ENCODE assay signal across 25 cellular contexts in the genomic region with DNA sequence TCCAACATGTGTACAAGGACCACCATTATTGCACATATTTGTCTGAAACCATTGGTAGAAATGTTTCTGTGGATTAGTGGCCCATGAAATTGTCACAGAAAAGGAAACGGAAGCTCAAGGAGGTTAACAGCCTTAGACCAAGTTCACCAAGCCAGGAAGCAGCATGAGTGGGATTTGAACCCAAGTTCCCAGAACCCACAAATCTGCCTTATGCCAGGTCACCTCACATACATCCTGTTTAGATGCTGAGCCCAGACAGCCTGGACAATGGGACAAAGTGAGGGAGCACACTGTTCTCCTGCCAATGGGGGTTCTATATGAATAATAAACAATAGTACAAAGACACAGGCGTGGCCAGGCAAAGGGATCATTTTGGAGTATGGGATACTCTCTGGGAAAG. TPM values are rescaled to one million over a fixed set of nuclear protein-coding genes. Genes with fewer than 3 reads are reported as not detected.
DNase-seq lines count a peak whose midpoint lies in the region; ATAC-seq, FAIRE-seq and TF ChIP-seq lines count a peak whose summit lies in the region.
"Had no signal": no experiment of that assay in that cellular context is flagged by ENCODE, and none has a peak within 500 bp of the region (broad histone marks: within the 10 kb centered on the region; RNA-seq: fewer than 3 reads in every experiment).

No MANE protein-coding gene starts in this region.

- H4K5ac ChIP-seq in mesendoderm (ENCODE audit: low read length), result peak overlapping the region; percentile 2

- no peak for TF ChIP-seq CTCF in CD8-positive, alpha-beta T cell (IDR thresholded peaks at IDR 0.05)
- no peak for TF ChIP-seq CTCF in D721Med (IDR thresholded peaks at IDR 0.05; ENCODE audit: insufficient read depth, missing control alignments)
- TF ChIP-seq CTCF in uterus (IDR thresholded peaks at IDR 0.05), result no peak
- no peak for TF ChIP-seq CTCF in mucosa of descending colon (IDR thresholded peaks at IDR 0.05)

- H3K27me3 Mint-ChIP-seq in CD8-positive, alpha-beta T cell (ENCODE audit: low read depth), result no peaks in the 10 kb centered on the region
- no peaks in the 10 kb centered on the region for H3K27me3 Mint-ChIP-seq in activated CD4-positive, alpha-beta memory T cell treated with anti-CD3 and anti-CD28 coated beads, Interleukin-2, amount 10 ng/mL, durations not matched to agents 7 days and 5 days

- peak overlapping the region; percentile 11 for H3K4ac ChIP-seq in mesendoderm (ENCODE audit: low read depth, low read length)

- H3K4me1 Mint-ChIP-seq in CD8-positive, alpha-beta T cell (ENCODE audit: low read depth), result peaks cover 47% of the 10 kb centered on the region
- peaks cover 37% of the 10 kb centered on the region for H3K4me1 Mint-ChIP-seq in activated CD4-positive, alpha-beta memory T cell treated with anti-CD3 and anti-CD28 coated beads, Interleukin-2, amount 10 ng/mL, durations not matched to agents 7 days and 5 days

- POLR2A ChIA-PET in CD8-positive, alpha-beta T cell (lab: Charles Lee), result interaction anchor here (0.9 kb wide), 1 partner anchor 249 kb away, joined by 3 read pairs; no protein-coding TSS in a partner anchor
- POLR2A ChIA-PET in activated CD4-positive, alpha-beta memory T cell treated with anti-CD3 and anti-CD28 coated beads, Interleukin-2, amount 10 ng/mL, durations not matched to agents 7 days and 5 days (lab: Charles Lee), result no interaction called here

- CTCF ChIA-PET in CD8-positive, alpha-beta T cell (lab: Charles Lee), result interaction anchor here (1.3 to 2.1 kb wide), 2 partner anchors 25 to 89 kb away, joined by 3 to 6 read pairs; no protein-coding TSS in a partner anchor
- CTCF ChIA-PET in activated CD4-positive, alpha-beta memory T cell treated with anti-CD3 and anti-CD28 coated beads, Interleukin-2, amount 10 ng/mL, durations not matched to agents 7 days and 5 days (lab: Charles Lee), result interaction anchor here (0.9 kb wide), 1 partner anchor 65 kb away, joined by 3 read pairs; no protein-coding TSS in a partner anchor

- intact Hi-C loops in CD8-positive, alpha-beta T cell (cut with DNase I, micrococcal nuclease), result no loop called here
- intact Hi-C loops in uterus (cut with DNase I; ENCODE audit: low total_unique reads) (no loop called here), mucosa of descending colon (cut with DNase I, micrococcal nuclease) (no loop called here)

- peak overlapping the region; percentile 54 to 85 (median 70); a peak in 21 of 22 replicates for H3K4me2 ChIP-seq in BLaER1 treated with 17β-estradiol and CSF1 and Interleukin-3, amounts not matched to agents 10 nM and 100 nM
- no peak overlapping the region for H3K4me2 ChIP-seq in mesendoderm (ENCODE audit: low read length)
- H3K4me2 ChIP-seq: A549, PC-9 had no signal

- WGBS in mesendoderm (ENCODE audit: extremely low coverage, insufficient coverage, low lambda C conversion rate), result no CpG with 5 or more reads among the region's 2 CpGs

- no peak overlapping the region for H2BK15ac ChIP-seq in mesendoderm (replicated peaks; ENCODE audit: low read depth)

- H2AK5ac ChIP-seq in mesendoderm (ENCODE audit: low read length), result peak overlapping the region; percentile 98

- H3K18ac ChIP-seq in mesendoderm (ENCODE audit: low read length), result no peak overlapping the region

- no peak overlapping the region for H3K4me3 ChIP-seq in BLaER1 treated with 17β-estradiol and CSF1 and Interleukin-3, amounts not matched to agents 10 nM and 100 nM
- H3K4me3 ChIP-seq in CD8-positive, alpha-beta T cell (ENCODE audit: low read depth, low read length), result no peak overlapping the region
- H3K4me3 ChIP-seq in mesendoderm (ENCODE audit: low read length) (no peak overlapping the region), uterus (no peak overlapping the region), mucosa of descending colon (no peak overlapping the region)
- H3K4me3 ChIP-seq: A549, GM23248, PC-9, SJCRH30 had no signal

- no peaks in the 10 kb centered on the region for H3K79me2 ChIP-seq in mesendoderm (ENCODE audit: control insufficient read depth, insufficient read depth, low read length)

- no peak overlapping the region for H3K9ac ChIP-seq in BLaER1 treated with 17β-estradiol and CSF1 and Interleukin-3, amounts not matched to agents 10 nM and 100 nM
- peak overlapping the region; percentile 20 for H3K9ac ChIP-seq in mesendoderm (ENCODE audit: low read length)
- H3K9ac ChIP-seq: GM23248 had no signal

- H2BK120ac ChIP-seq in mesendoderm (ENCODE audit: low read depth, low read length), result no peak overlapping the region

- no peaks in the 10 kb centered on the region for H3K36me3 Mint-ChIP-seq in CD8-positive, alpha-beta T cell
- H3K36me3 Mint-ChIP-seq in activated CD4-positive, alpha-beta memory T cell treated with anti-CD3 and anti-CD28 coated beads, Interleukin-2, amount 10 ng/mL, durations not matched to agents 7 days and 5 days (ENCODE audit: low read depth), result no peaks in the 10 kb centered on the region

- H3K27ac ChIP-seq in BLaER1 treated with 17β-estradiol and CSF1 and Interleukin-3, amounts not matched to agents 10 nM and 100 nM, result no peak overlapping the region
- H3K27ac ChIP-seq in CD8-positive, alpha-beta T cell (ENCODE audit: low read depth, low read length), result no peak overlapping the region
- peak overlapping the region; percentile 19 for H3K27ac ChIP-seq in mesendoderm (ENCODE audit: low read depth, low read length)
- H3K27ac ChIP-seq in uterus, result no peak overlapping the region
- H3K27ac ChIP-seq: A549, C4-2B, GM23248, PC-9, SJCRH30 had no signal

- H3K56ac ChIP-seq in mesendoderm (ENCODE audit: low read length), result peak overlapping the region; percentile 80

- peak overlapping the region; percentile 73 for H3K27ac Mint-ChIP-seq in CD8-positive, alpha-beta T cell
- peak overlapping the region; percentile 41 for H3K27ac Mint-ChIP-seq in activated CD4-positive, alpha-beta memory T cell treated with anti-CD3 and anti-CD28 coated beads, Interleukin-2, amount 10 ng/mL, durations not matched to agents 7 days and 5 days

- H2BK5ac ChIP-seq in mesendoderm (ENCODE audit: low read length), result peak overlapping the region; percentile 95

- no peaks in the 10 kb centered on the region for H3K27me3 ChIP-seq in BLaER1 treated with 17β-estradiol and CSF1 and Interleukin-3, amounts not matched to agents 10 nM and 100 nM
- no peaks in the 10 kb centered on the region for H3K27me3 ChIP-seq in CD8-positive, alpha-beta T cell (ENCODE audit: insufficient read depth, low read length)
- H3K27me3 ChIP-seq in mesendoderm (ENCODE audit: insufficient read depth, low read length, poor library complexity) (no peaks in the 10 kb centered on the region), uterus (no peaks in the 10 kb centered on the region)
- H3K27me3 ChIP-seq: SJCRH30 had no signal

- no peak for TF ChIP-seq POLR2A in uterus (IDR thresholded peaks at IDR 0.05)

- H3K9me3 ChIP-seq in BLaER1 treated with 17β-estradiol and CSF1 and Interleukin-3, amounts not matched to agents 10 nM and 100 nM (replicated peaks in 1 of 11), result no peaks in the 10 kb centered on the region
- H3K9me3 ChIP-seq in CD8-positive, alpha-beta T cell (ENCODE audit: low read length), result no peaks in the 10 kb centered on the region
- H3K9me3 ChIP-seq in uterus (no peaks in the 10 kb centered on the region), mucosa of descending colon (no peaks in the 10 kb centered on the region)
- H3K9me3 ChIP-seq: A549, SJCRH30 had no signal

- no peaks in the 10 kb centered on the region for H4K20me1 ChIP-seq in BLaER1 treated with 17β-estradiol and CSF1 and Interleukin-3, amounts not matched to agents 10 nM and 100 nM

- no peaks in the 10 kb centered on the region for H3K9me3 Mint-ChIP-seq in CD8-positive, alpha-beta T cell
- no peaks in the 10 kb centered on the region for H3K9me3 Mint-ChIP-seq in activated CD4-positive, alpha-beta memory T cell treated with anti-CD3 and anti-CD28 coated beads, Interleukin-2, amount 10 ng/mL, durations not matched to agents 7 days and 5 days

- no peak for FAIRE-seq in D721Med (lab: Jason Lieb, UNC)
- FAIRE-seq: A549, GM18507 had no signal

- H3K4me1 ChIP-seq in BLaER1 treated with 17β-estradiol and CSF1 and Interleukin-3, amounts not matched to agents 10 nM and 100 nM, result peaks cover 34 to 56% (median 49%) of the 10 kb centered on the region in 10 experiments
- peaks cover 34% of the 10 kb centered on the region for H3K4me1 ChIP-seq in CD8-positive, alpha-beta T cell (ENCODE audit: insufficient read depth, low read length)
- H3K4me1 ChIP-seq in mesendoderm (ENCODE audit: control insufficient read depth, low read depth, low read length), result peaks cover 19% of the 10 kb centered on the region
- H3K4me1 ChIP-seq in uterus, result peaks cover 0 to 16% of the 10 kb centered on the region in 2 donors
- H3K4me1 ChIP-seq in mucosa of descending colon (ENCODE audit: low read depth), result peaks cover 10% of the 10 kb centered on the region

- ATAC-seq in CD8-positive, alpha-beta T cell, result no peak
- no peak for ATAC-seq in mucosa of descending colon
- ATAC-seq: A549, Right ventricle myocardium inferior, SK-N-SH treated with all-trans-retinoic acid at 6 μM for 48 hours had no signal

- DNase-seq in CD8-positive, alpha-beta T cell, result no peak
- no peak for DNase-seq in activated CD4-positive, alpha-beta memory T cell treated with anti-CD3 and anti-CD28 coated beads, Interleukin-2, amount 10 ng/mL, durations not matched to agents 7 days and 5 days
- DNase-seq in mesendoderm (no peak), D721Med (ENCODE audit: insufficient read length, low spot score) (no peak), epidermal melanocyte (ENCODE audit: insufficient read length, low spot score) (no peak), uterus (no peak), mucosa of descending colon (no peak)
- DNase-seq: AML-193, DMS53, GM23248, H7, NCI-H1092, NCI-H1417 treated with DMSO at 0.1 percent for 48 hours, NCI-H1694 treated with DMSO at 0.1 percent for 48 hours, NCI-H2081, NCI-H2227 treated with DMSO at 0.1 percent for 48 hours, NCI-H526 treated with DMSO at 0.1 percent for 48 hours, PC-9, SJCRH30 had no signal

- H3K36me3 ChIP-seq in BLaER1 treated with 17β-estradiol and CSF1 and Interleukin-3, amounts not matched to agents 10 nM and 100 nM, result no peaks in the 10 kb centered on the region
- no peaks in the 10 kb centered on the region for H3K36me3 ChIP-seq in CD8-positive, alpha-beta T cell (ENCODE audit: insufficient read depth, low read length)
- no peaks in the 10 kb centered on the region for H3K36me3 ChIP-seq in mesendoderm (ENCODE audit: control insufficient read depth, insufficient read depth, low read length)
- H3K36me3 ChIP-seq in uterus, result no peaks in the 10 kb centered on the region
- no peaks in the 10 kb centered on the region for H3K36me3 ChIP-seq in mucosa of descending colon (ENCODE audit: low read depth)
- H3K36me3 ChIP-seq: SJCRH30 had no signal

- no peaks in the 10 kb centered on the region for H3K79me1 ChIP-seq in mesendoderm (ENCODE audit: low read length)

- peak overlapping the region; percentile 2 for H3K23ac ChIP-seq in mesendoderm (ENCODE audit: low read length)

- no peak overlapping the region for H3K4me3 Mint-ChIP-seq in CD8-positive, alpha-beta T cell
- no peak overlapping the region for H3K4me3 Mint-ChIP-seq in activated CD4-positive, alpha-beta memory T cell treated with anti-CD3 and anti-CD28 coated beads, Interleukin-2, amount 10 ng/mL, durations not matched to agents 7 days and 5 days

- no peak overlapping the region for H4K8ac ChIP-seq in mesendoderm (ENCODE audit: low read depth, low read length)

RNA-seq across cellular contexts. Expression of gene CA12, which starts 59.6 kb away (rescaled TPM):
- total RNA-seq in CD8-positive, alpha-beta T cell, result not detected
- total RNA-seq in activated CD4-positive, alpha-beta memory T cell treated with anti-CD3 and anti-CD28 coated beads, Interleukin-2, amount 10 ng/mL, durations not matched to agents 7 days and 5 days, result under 1 TPM in 1 of 2 experiments, not detected in 1; 0.20 TPM
- 5.9 TPM for polyA plus RNA-seq in mesendoderm (2013, experiment 1 of 2)
- 5.5 TPM for polyA plus RNA-seq in mesendoderm (2013, experiment 2 of 2)
- total RNA-seq in uterus (10 to 100 TPM in 1 of 4 donors, 1 to 10 TPM in 2, under 1 TPM in 1; 0.29 to 11.8 (median 8.0) TPM), mucosa of descending colon (100 to 1,000 TPM; 141 to 645 (median 213) TPM)

Comparison
In these comparisons a context has a peak if more than half of its experiments do, and no peak if none do; other contexts are left out.
1. RNA of gene CA12, which starts 59.6 kb away (total RNA-seq): 141 to 645 TPM in mucosa of descending colon; 0.29 to 11.8 TPM in uterus, 0.20 TPM in activated CD4-positive, alpha-beta memory T cell treated with anti-CD3 and anti-CD28 coated beads, Interleukin-2, amount 10 ng/mL, durations not matched to agents 7 days and 5 days and not detected in CD8-positive, alpha-beta T cell; every median in the first group is over 10 times any median in the second.